In the genomic region with DNA sequence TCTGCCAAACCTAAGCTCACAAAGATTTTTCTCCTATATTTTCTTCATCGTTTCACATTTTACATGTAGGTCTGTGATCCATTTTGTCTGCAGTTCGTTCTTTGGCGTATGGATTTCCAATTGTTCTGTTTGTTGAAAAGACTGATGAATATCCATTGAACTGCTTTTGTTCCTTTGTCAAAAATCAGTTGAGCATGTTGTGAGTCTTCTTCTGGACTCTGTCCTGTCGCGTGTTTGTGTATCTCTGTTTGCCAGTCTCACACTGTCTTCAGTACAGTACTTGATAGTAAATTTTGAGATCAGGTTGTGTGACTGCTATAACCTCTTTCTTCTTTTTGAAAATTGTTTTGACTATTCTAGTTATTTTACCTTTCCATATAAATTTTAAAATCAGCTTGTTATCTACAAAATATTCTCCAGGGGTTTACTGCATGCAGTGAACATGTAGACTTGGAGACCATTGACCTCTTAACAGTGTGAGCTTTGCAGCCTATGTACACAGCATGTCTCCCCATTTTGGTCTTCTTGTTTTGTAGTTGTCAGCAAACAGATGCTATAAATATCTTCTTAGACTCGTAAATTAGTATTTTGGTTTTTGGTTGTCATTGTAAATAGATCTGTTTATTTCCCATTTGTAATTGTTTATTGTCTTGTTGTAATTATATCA, we compare ENCODE assay signal across 12 cellular contexts.
"Had no signal": no experiment of that assay in that cellular context is flagged by ENCODE, and none has a peak within 500 bp of the region (broad histone marks: within the 10 kb centered on the region; RNA-seq: fewer than 3 reads in every experiment).

No MANE protein-coding gene starts in this region.

- H2AFZ ChIP-seq: parathyroid adenoma had no signal

- H3K9ac ChIP-seq: parathyroid adenoma had no signal

- H3K36me3 ChIP-seq: brain microvascular endothelial cell had no signal

- H3K4me1 ChIP-seq: parathyroid adenoma had no signal

- ATAC-seq: activated CD8-positive, alpha-beta T cell treated with anti-CD3 and anti-CD28 coated beads for 36 hours; activated naive CD4-positive, alpha-beta T cell treated with anti-CD3 and anti-CD28 coated beads, Interleukin-2, amount 50 U/mL, for 72 hours; esophagus mucosa had no signal

- DNase-seq: activated CD4-positive, CD25-positive, alpha-beta regulatory T cell treated with anti-CD3 and anti-CD28 coated beads, Interleukin-2, amount 50 U/mL, for 72 hours; activated CD8-positive, alpha-beta memory T cell treated with anti-CD3 and anti-CD28 coated beads, Interleukin-2, amount 50 U/mL, for 4 hours; activated CD8-positive, alpha-beta T cell treated with anti-CD3 and anti-CD28 coated beads for 36 hours; brain microvascular endothelial cell; cerebellar nuclear complex; dermis blood vessel endothelial cell; mesendoderm; T-helper 9 cell had no signal

- H3K27me3 ChIP-seq: brain microvascular endothelial cell had no signal

- H3K4me3 ChIP-seq: skin epidermis had no signal

- H3K27ac ChIP-seq: brain microvascular endothelial cell, parathyroid adenoma, skin epidermis had no signal
